9 cellular contexts compared by ENCODE assay signal in the genomic region with DNA sequence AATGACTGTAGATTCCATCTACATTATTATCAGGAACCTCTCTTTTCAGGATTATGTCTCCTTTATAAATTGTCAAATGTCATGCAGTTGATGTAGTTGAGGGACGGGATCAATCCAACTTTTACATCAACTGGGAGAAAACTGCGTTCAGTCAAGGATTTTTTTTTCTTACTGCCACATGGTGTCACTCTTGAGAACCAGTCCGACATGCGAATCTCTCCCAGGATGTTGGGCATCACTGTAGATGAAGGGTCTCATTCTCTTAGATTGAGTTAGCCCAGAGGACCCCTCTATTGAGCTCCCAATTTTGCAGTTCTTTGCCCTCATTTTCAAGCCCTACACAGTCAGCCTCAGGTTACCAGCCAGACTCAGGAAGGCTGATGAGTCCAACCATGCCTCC.
DNase-seq lines count a peak whose midpoint lies in the region; TF ChIP-seq lines count a peak whose summit lies in the region.
"Had no signal": no experiment of that assay in that cellular context is flagged by ENCODE, and none has a peak within 500 bp of the region (broad histone marks: within the 10 kb centered on the region; RNA-seq: fewer than 3 reads in every experiment).

No MANE protein-coding gene starts in this region.

- no peaks in the 10 kb centered on the region for H3K9me3 ChIP-seq in NT2/D1 (ENCODE audit: insufficient read depth, low read length)

- no peaks in the 10 kb centered on the region for H3K36me3 Mint-ChIP-seq in type B pancreatic cell

- H3K27me3 ChIP-seq in NT2/D1 (ENCODE audit: insufficient read depth, insufficient read length) = no peaks in the 10 kb centered on the region

- H3K9me3 Mint-ChIP-seq in type B pancreatic cell = no peaks in the 10 kb centered on the region
- H3K9me3 Mint-ChIP-seq: stimulated activated naive CD8-positive, alpha-beta T cell treated with anti-CD3 and anti-CD28 coated beads, Interleukin-15, Interleukin-2, amounts not matched to agents 100 ng/mL and 50 ng/mL, for 24 hours had no signal

- H3K27ac Mint-ChIP-seq in type B pancreatic cell = no peak overlapping the region
- H3K27ac Mint-ChIP-seq: stimulated activated naive CD8-positive, alpha-beta T cell treated with anti-CD3 and anti-CD28 coated beads, Interleukin-15, Interleukin-2, amounts not matched to agents 100 ng/mL and 50 ng/mL, for 24 hours had no signal

- DNase-seq in SKM-1 treated with dmso at 0.1 percent for 144 hours (lab: John Stamatoyannopoulos, UW; ENCODE audit: unreplicated experiment) (peak; percentile 3), SKM-1 (lab: John Stamatoyannopoulos, UW; ENCODE audit: unreplicated experiment) (no peak), NT2/D1 (ENCODE audit: low read depth, low spot score) (peak; percentile 8), fibroblast of peridontal ligament (ENCODE audit: extremely low read depth) (peak; percentile 16), type B pancreatic cell (ENCODE audit: extremely low spot score, unreplicated experiment) (no peak), NCI-H2081 treated with DMSO at 0.1 percent for 48 hours (lab: John Stamatoyannopoulos, UW) (no peak), CD1c-positive myeloid dendritic cell (ENCODE audit: extremely low spot score) (no peak), NCI-H2227 (lab: John Stamatoyannopoulos, UW; ENCODE audit: unreplicated experiment) (no peak)

- H3K9ac ChIP-seq in NT2/D1 (ENCODE audit: insufficient read length, low read depth) = no peak overlapping the region

- no peaks in the 10 kb centered on the region for H3K36me3 ChIP-seq in NT2/D1 (ENCODE audit: insufficient read depth, insufficient read length, low read length)

- no peak overlapping the region for H3K4me3 Mint-ChIP-seq in type B pancreatic cell
- H3K4me3 Mint-ChIP-seq: stimulated activated naive CD8-positive, alpha-beta T cell treated with anti-CD3 and anti-CD28 coated beads, Interleukin-15, Interleukin-2, amounts not matched to agents 100 ng/mL and 50 ng/mL, for 24 hours had no signal

- peaks cover 10% of the 10 kb centered on the region for H3K4me1 Mint-ChIP-seq in type B pancreatic cell (ENCODE audit: unreplicated experiment)

- H3K4me1 ChIP-seq in NT2/D1 (ENCODE audit: insufficient read depth, insufficient read length) = no peaks in the 10 kb centered on the region

- peak; percentile 65 for TF ChIP-seq CTCF in type B pancreatic cell (conservative IDR thresholded peaks at IDR 0.05)

- H3K4me3 ChIP-seq in NT2/D1 (ENCODE audit: insufficient read length, low read depth) = no peak overlapping the region

- H3K27me3 Mint-ChIP-seq in type B pancreatic cell = peaks cover 2% of the 10 kb centered on the region
- H3K27me3 Mint-ChIP-seq: stimulated activated naive CD8-positive, alpha-beta T cell treated with anti-CD3 and anti-CD28 coated beads, Interleukin-15, Interleukin-2, amounts not matched to agents 100 ng/mL and 50 ng/mL, for 24 hours had no signal

Comparison
In these comparisons a context has a peak if more than half of its experiments do, and no peak if none do; other contexts are left out.
1. DNase-seq: peak in SKM-1 treated with dmso at 0.1 percent for 144 hours (single experiment), NT2/D1 (single experiment) and fibroblast of peridontal ligament (single experiment); none in SKM-1 (single experiment), type B pancreatic cell (single experiment), NCI-H2081 treated with DMSO at 0.1 percent for 48 hours (single experiment), CD1c-positive myeloid dendritic cell (single experiment) and NCI-H2227 (single experiment).